34 cellular contexts compared by ENCODE assay signal in the genomic region with DNA sequence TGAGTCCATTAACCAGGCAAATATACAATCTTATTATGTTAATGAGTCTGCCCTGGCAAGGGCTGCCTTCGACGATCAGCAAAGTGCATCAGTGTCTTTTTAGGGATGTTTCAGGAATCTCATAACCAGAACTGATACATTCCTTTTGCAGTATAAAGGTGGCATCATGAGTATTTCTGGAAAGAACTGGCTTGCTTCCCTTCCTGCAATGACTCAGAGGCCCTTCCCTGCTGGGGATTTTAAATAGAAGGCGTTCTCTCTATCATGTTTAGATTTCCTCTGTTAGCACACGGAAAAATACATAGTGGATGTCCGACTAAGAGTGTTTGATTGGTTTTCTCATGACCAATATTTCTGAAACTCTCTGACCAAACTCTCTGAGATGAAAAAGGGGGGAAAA. TPM values are rescaled to one million over a fixed set of nuclear protein-coding genes. Genes with fewer than 3 reads are reported as not detected.
A peak's percentile ranks its signal among the peaks of the same experiment; 100 is the strongest.
DNase-seq lines count a peak whose midpoint lies in the region; ATAC-seq and TF ChIP-seq lines count a peak whose summit lies in the region.
"Had no signal": no experiment of that assay in that cellular context is flagged by ENCODE, and none has a peak within 500 bp of the region (broad histone marks: within the 10 kb centered on the region; RNA-seq: fewer than 3 reads in every experiment).

No MANE protein-coding gene starts in this region.

- no peak for ATAC-seq in HG03108 (IDR thresholded peaks at IDR 0.05; ENCODE audit: unreplicated experiment)
- ATAC-seq: CD8-positive, alpha-beta T cell; right lobe of liver; stimulated activated memory B cell treated with anti-CD40 and anti-IgM and Interleukin-4, amounts not matched to agents 10 μg/mL and 1 μg/mL and 100 μg/mL, for 72 hours; upper lobe of right lung; WTC11 had no signal

- no peak for TF ChIP-seq CTCF in esophagus muscularis mucosa (IDR thresholded peaks at IDR 0.05)

- H3K4me1 ChIP-seq in esophagus muscularis mucosa, result no peaks in the 10 kb centered on the region
- H3K4me1 ChIP-seq: adrenal gland, right lobe of liver, suprapubic skin, upper lobe of right lung had no signal

- TF ChIP-seq EP300 in esophagus muscularis mucosa (IDR thresholded peaks at IDR 0.05), result no peak

- WGBS in esophagus muscularis mucosa, result 63% methylated on average over 5 of the region's 5 CpGs

- no peak overlapping the region for H3K27ac ChIP-seq in esophagus muscularis mucosa (replicated peaks in 1 of 4)
- H3K27ac ChIP-seq: 22Rv1, adrenal gland, PC-9, right lobe of liver, suprapubic skin, upper lobe of right lung had no signal

- TF ChIP-seq POLR2A in esophagus muscularis mucosa (IDR thresholded peaks at IDR 0.05; ENCODE audit: low read depth), result no peak

- DNase-seq in DMS 273 (lab: John Stamatoyannopoulos, UW; ENCODE audit: unreplicated experiment), result peak; percentile 13
- DNase-seq in DMS 273 treated with DMSO at 0.1 percent for 48 hours (lab: John Stamatoyannopoulos, UW), result no peak
- peak; percentile 32 for DNase-seq in RKO (ENCODE audit: low spot score)
- peak; percentile 77 for DNase-seq in esophagus muscularis mucosa (ENCODE audit: extremely low spot score)
- peak; percentile 7 for DNase-seq in renal cortical epithelial cell (ENCODE audit: low read depth)
- no peak for DNase-seq in MV-4-11 (lab: John Stamatoyannopoulos, UW)
- DNase-seq in activated T-cell treated with anti-CD3 and anti-CD28 coated beads, Interleukin-2, amount 50 U/mL, for 24 hours, result no peak
- DNase-seq: activated CD4-positive, alpha-beta T cell treated with anti-CD3 and anti-CD28 coated beads, Interleukin-2, amount 50 U/mL, for 1 hour; activated naive CD4-positive, alpha-beta T cell treated with Interleukin-2 at 50 U/mL for 16 hours; adrenal gland; CD8-positive, alpha-beta T cell; DMS153; effector CD4-positive, alpha-beta T cell; foreskin fibroblast; H7; IMR-90; NCI-H1417; NCI-H2081 treated with DMSO at 0.1 percent for 48 hours; NCI-H510A; nephron progenitor cell; NK-92 treated with Interleukin-12 subunit alpha and Interleukin-12 subunit beta, amount 100 ng/mL, for 24 hours; PC-9; posterior cingulate gyrus; right lobe of liver; stimulated activated CD4-positive, alpha-beta T cell treated with anti-CD3 and anti-CD28 coated beads, Interleukin-4, amount 100 ng/mL, for 24 hours; SW 1271; upper lobe of right lung had no signal

- no peaks in the 10 kb centered on the region for H3K36me3 ChIP-seq in esophagus muscularis mucosa
- H3K36me3 ChIP-seq: adrenal gland, right lobe of liver, suprapubic skin, upper lobe of right lung had no signal

- no peak overlapping the region for H3K4me3 ChIP-seq in esophagus muscularis mucosa
- H3K4me3 ChIP-seq: adrenal gland, PC-9, right lobe of liver, suprapubic skin, upper lobe of right lung had no signal

- no peaks in the 10 kb centered on the region for H3K36me3 Mint-ChIP-seq in activated T-cell treated with anti-CD3 and anti-CD28 coated beads, Interleukin-2, amount 50 U/mL, for 24 hours (ENCODE audit: low read depth)
- H3K36me3 Mint-ChIP-seq: CD8-positive, alpha-beta T cell; stimulated activated memory B cell treated with anti-CD40 and anti-IgM and Interleukin-4, amounts not matched to agents 10 μg/mL and 1 μg/mL and 100 μg/mL, for 72 hours had no signal

- peaks cover 0 to 4% (median 2%) of the 10 kb centered on the region in 4 donors for H3K9me3 ChIP-seq in esophagus muscularis mucosa
- H3K9me3 ChIP-seq: adrenal gland, right lobe of liver had no signal

- H3K27me3 Mint-ChIP-seq in activated T-cell treated with anti-CD3 and anti-CD28 coated beads, Interleukin-2, amount 50 U/mL, for 24 hours, result peaks cover 9% of the 10 kb centered on the region

- peaks cover 12% of the 10 kb centered on the region for H3K9me3 Mint-ChIP-seq in activated T-cell treated with anti-CD3 and anti-CD28 coated beads, Interleukin-2, amount 50 U/mL, for 24 hours

- H3K27me3 ChIP-seq in esophagus muscularis mucosa, result peaks cover 0 to 5% (median 0%) of the 10 kb centered on the region in 4 donors
- H3K27me3 ChIP-seq: right lobe of liver, upper lobe of right lung had no signal

- no peak overlapping the region for H3K4me3 Mint-ChIP-seq in activated T-cell treated with anti-CD3 and anti-CD28 coated beads, Interleukin-2, amount 50 U/mL, for 24 hours
- H3K4me3 Mint-ChIP-seq: CD8-positive, alpha-beta T cell; nephron progenitor cell; stimulated activated memory B cell treated with anti-CD40 and anti-IgM and Interleukin-4, amounts not matched to agents 10 μg/mL and 1 μg/mL and 100 μg/mL, for 72 hours; WTC11 had no signal

- H3K27ac Mint-ChIP-seq in activated T-cell treated with anti-CD3 and anti-CD28 coated beads, Interleukin-2, amount 50 U/mL, for 24 hours, result no peak overlapping the region
- H3K27ac Mint-ChIP-seq: CD8-positive, alpha-beta T cell; nephron progenitor cell; stimulated activated memory B cell treated with anti-CD40 and anti-IgM and Interleukin-4, amounts not matched to agents 10 μg/mL and 1 μg/mL and 100 μg/mL, for 72 hours; WTC11 had no signal

- intact Hi-C loops in esophagus muscularis mucosa (cut with DNase I), result no loop called here

- H3K4me1 Mint-ChIP-seq in activated T-cell treated with anti-CD3 and anti-CD28 coated beads, Interleukin-2, amount 50 U/mL, for 24 hours (ENCODE audit: low read depth), result no peaks in the 10 kb centered on the region
- H3K4me1 Mint-ChIP-seq: stimulated activated memory B cell treated with anti-CD40 and anti-IgM and Interleukin-4, amounts not matched to agents 10 μg/mL and 1 μg/mL and 100 μg/mL, for 72 hours; WTC11 had no signal

RNA-seq across cellular contexts. Expression of gene NPS, which starts 1.8 kb away (rescaled TPM):
- total RNA-seq in esophagus muscularis mucosa, result not detected
- not detected in 2 replicates for total RNA-seq in renal cortical epithelial cell
- total RNA-seq: adrenal gland; CD8-positive, alpha-beta T cell; epithelial cell of proximal tubule; H7; IMR-90; lung microvascular endothelial cell; PC-9; right lobe of liver; suprapubic skin; upper lobe of right lung; WTC11 had no signal

Comparison
In these comparisons a context has a peak if more than half of its experiments do, and no peak if none do; other contexts are left out.
1. DNase-seq: peak in DMS 273 (single experiment), RKO (single experiment), esophagus muscularis mucosa (single experiment) and renal cortical epithelial cell (single experiment); none in DMS 273 treated with DMSO at 0.1 percent for 48 hours (single experiment), MV-4-11 (single experiment) and activated T-cell treated with anti-CD3 and anti-CD28 coated beads, Interleukin-2, amount 50 U/mL, for 24 hours (single experiment).